Comparison of ENCODE assay signal across 8 cellular contexts in the genomic region with DNA sequence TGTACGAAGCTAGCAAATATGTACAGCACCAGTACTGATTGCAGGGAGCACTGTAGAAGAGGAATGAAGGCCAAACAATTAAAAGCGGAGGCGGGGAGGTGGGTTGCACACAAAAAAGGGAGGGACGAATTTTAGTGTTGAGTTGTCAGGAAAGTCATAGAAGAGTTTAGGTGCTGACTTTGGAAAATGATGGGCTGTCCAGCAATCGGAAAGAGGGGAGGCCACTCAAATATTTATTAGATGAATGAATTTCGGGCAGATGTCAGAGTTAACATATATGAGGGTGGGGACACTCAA. TPM values are rescaled to one million over a fixed set of nuclear protein-coding genes. Genes with fewer than 3 reads are reported as not detected.
DNase-seq lines count a peak whose midpoint lies in the region; ATAC-seq, FAIRE-seq and TF ChIP-seq lines count a peak whose summit lies in the region.

No MANE protein-coding gene starts in this region.

- intact Hi-C loops in stomach (cut with DNase I; ENCODE audit: low total_unique reads) = no loop called here

- peaks cover 3% of the 10 kb centered on the region for H3K9me3 Mint-ChIP-seq in activated naive CD8-positive, alpha-beta T cell treated with anti-CD3 and anti-CD28 coated beads for 36 hours
- H3K9me3 Mint-ChIP-seq in immature natural killer cell = no peaks in the 10 kb centered on the region

- 43% methylated on average over 6 of the region's 6 CpGs for WGBS in HUES64
- 52 to 64% (median 60%) methylated on average over 6 of the region's 6 CpGs for WGBS in stomach, 5 donors

- no peak for TF ChIP-seq EP300 in stomach (IDR thresholded peaks at IDR 0.05)

- H3K4me3 ChIP-seq in HUES64 (ENCODE audit: low read length) (peak overlapping the region; percentile 80), stomach (peak overlapping the region; percentile 90 to 96 (median 95))

- peak overlapping the region; percentile 100 for H3K27ac Mint-ChIP-seq in activated naive CD8-positive, alpha-beta T cell treated with anti-CD3 and anti-CD28 coated beads for 36 hours
- H3K27ac Mint-ChIP-seq in immature natural killer cell = peak overlapping the region; percentile 95 to 100 (median 97)

- peak overlapping the region; percentile 98 for H3K4me3 Mint-ChIP-seq in activated naive CD8-positive, alpha-beta T cell treated with anti-CD3 and anti-CD28 coated beads for 36 hours
- peak overlapping the region; percentile 94 to 99 (median 96) for H3K4me3 Mint-ChIP-seq in immature natural killer cell

- H3K4me1 Mint-ChIP-seq in activated naive CD8-positive, alpha-beta T cell treated with anti-CD3 and anti-CD28 coated beads for 36 hours = peaks cover 32% of the 10 kb centered on the region
- H3K4me1 Mint-ChIP-seq in immature natural killer cell = peaks cover 40 to 55% of the 10 kb centered on the region in 2 donors

- H3K36me3 ChIP-seq in HUES64 (ENCODE audit: insufficient read depth, low read length) (0 out of 2 replicates have a peak, but pooled peaks cover 6% of the 10 kb centered on the region), stomach (peaks cover 0 to 7% (median 3%) of the 10 kb centered on the region in 4 donors)

- no peaks in the 10 kb centered on the region for H3K9me3 ChIP-seq in HUES64 (ENCODE audit: insufficient read depth, low read depth, low read length)
- no peaks in the 10 kb centered on the region for H3K9me3 ChIP-seq in stomach

- H3K4me1 ChIP-seq in HUES64 (ENCODE audit: insufficient read depth, low read length) = peaks cover 7% of the 10 kb centered on the region
- H3K4me1 ChIP-seq in stomach = peaks cover 22 to 51% (median 43%) of the 10 kb centered on the region in 4 donors

- DNase-seq in activated naive CD8-positive, alpha-beta T cell treated with anti-CD3 and anti-CD28 coated beads for 36 hours = no peak
- no peak for DNase-seq in immature natural killer cell
- no peak for DNase-seq in stomach
- no peak for DNase-seq in NCI-H1105 (lab: John Stamatoyannopoulos, UW)
- no peak for DNase-seq in urothelium cell line (ENCODE audit: low spot score)

- peak overlapping the region; percentile 96 for H3K9ac ChIP-seq in HUES64 (ENCODE audit: low read depth, low read length)

- H3K27me3 Mint-ChIP-seq in activated naive CD8-positive, alpha-beta T cell treated with anti-CD3 and anti-CD28 coated beads for 36 hours = no peaks in the 10 kb centered on the region
- H3K27me3 Mint-ChIP-seq in immature natural killer cell (ENCODE audit: low read depth in 3 of 3) = peaks cover 10 to 14% (median 12%) of the 10 kb centered on the region in 3 donors

- no peaks in the 10 kb centered on the region for H3K27me3 ChIP-seq in HUES64 (ENCODE audit: insufficient read depth, low read length)
- H3K27me3 ChIP-seq in stomach = no peaks in the 10 kb centered on the region

- TF ChIP-seq POLR2A in stomach (IDR thresholded peaks at IDR 0.05) = no peak

- FAIRE-seq in urothelium cell line (lab: Jason Lieb, UNC) = no peak

- ATAC-seq in HG02678 (IDR thresholded peaks at IDR 0.05; ENCODE audit: unreplicated experiment) (no peak), HG03342 (IDR thresholded peaks at IDR 0.05; ENCODE audit: unreplicated experiment) (no peak)

- peaks cover 17% of the 10 kb centered on the region for H3K36me3 Mint-ChIP-seq in activated naive CD8-positive, alpha-beta T cell treated with anti-CD3 and anti-CD28 coated beads for 36 hours
- H3K36me3 Mint-ChIP-seq in immature natural killer cell = peaks cover 0 to 5% (median 5%) of the 10 kb centered on the region in 3 donors

- H3K27ac ChIP-seq in HUES64 (ENCODE audit: low read depth, low read length) (peak overlapping the region; percentile 95), stomach (peak overlapping the region; percentile 83 to 97 (median 95))

- no peak for TF ChIP-seq CTCF in stomach (IDR thresholded peaks at IDR 0.05)

RNA-seq across cellular contexts. Expression of gene ANKRD13C, which starts 0.5 kb away (rescaled TPM):
- 10.5 TPM for polyA plus RNA-seq in HUES64 (2013, experiment 1 of 2)
- 14.3 TPM for polyA plus RNA-seq in HUES64 (2013, experiment 2 of 2)
- 10 to 100 TPM; 18.9 to 19.7 TPM for total RNA-seq in activated naive CD8-positive, alpha-beta T cell treated with anti-CD3 and anti-CD28 coated beads for 36 hours
- polyA plus RNA-seq in immature natural killer cell (10 to 100 TPM in 1 of 3 donors, 1 to 10 TPM in 2; 7.0 to 14.6 (median 8.3) TPM), stomach (10 to 100 TPM in 1 of 3 donors, 1 to 10 TPM in 2; 6.8 to 12.7 (median 9.3) TPM)
- total RNA-seq in stomach = 100 to 1,000 TPM in 1 of 5 donors, 10 to 100 TPM in 4; 12.9 to 135 (median 19.1) TPM

RNA-seq across cellular contexts. Expression of gene CTH, which starts 56.0 kb away (rescaled TPM):
- 11.1 TPM for polyA plus RNA-seq in HUES64 (2013, experiment 1 of 2)
- 15.5 TPM for polyA plus RNA-seq in HUES64 (2013, experiment 2 of 2)
- 10 to 100 TPM; 12.9 to 13.9 TPM for total RNA-seq in activated naive CD8-positive, alpha-beta T cell treated with anti-CD3 and anti-CD28 coated beads for 36 hours
- polyA plus RNA-seq in immature natural killer cell (1 to 10 TPM in 1 of 3 donors, under 1 TPM in 1, not detected in 1; 0.28 to 1.2 TPM), stomach (1 to 10 TPM; 5.5 to 8.6 (median 5.8) TPM)
- total RNA-seq in stomach = 10 to 100 TPM in 1 of 5 donors, 1 to 10 TPM in 3, under 1 TPM in 1; 0.89 to 16.9 (median 5.5) TPM
